1 cellular context compared by ENCODE assay signal in genomic region chr3:17738921-17739320, GRCh38.
TF ChIP-seq lines count a peak whose summit lies in the region.

No MANE protein-coding gene starts in this region.

TF ChIP-seq in H1, 55 proteins besides CTCF, POLR2A, EP300 and RAD21 (continued from another document):
- TF ChIP-seq MAX (IDR thresholded peaks at IDR 0.05) (no peak), RFX5 (IDR thresholded peaks at IDR 0.05; ENCODE audit: borderline replicate concordance, low read depth, low read length) (no peak), TBP (IDR thresholded peaks at IDR 0.05; ENCODE audit: low read depth, low read length) (no peak), SAP30 (IDR thresholded peaks at IDR 0.05; ENCODE audit: insufficient read depth, insufficient replicate concordance, low read length) (no peak)
TF ChIP-seq in H1: peak in this region for 0.
